Comparison of ENCODE assay signal across 12 cellular contexts in genomic region chr15:98777426-98777825, GRCh38.
DNase-seq lines count a peak whose midpoint lies in the region; ATAC-seq, FAIRE-seq and TF ChIP-seq lines count a peak whose summit lies in the region.
"Had no signal": no experiment of that assay in that cellular context is flagged by ENCODE, and none has a peak within 500 bp of the region (broad histone marks: within the 10 kb centered on the region; RNA-seq: fewer than 3 reads in every experiment).

No MANE protein-coding gene starts in this region.

- BruUV-seq in A673 (replicated peaks; lab: Mats Ljungman, UMichigan), result no TSS peak

- no peaks in the 10 kb centered on the region for H3K9me3 ChIP-seq in CD8-positive, alpha-beta T cell (ENCODE audit: low read length)
- H3K9me3 ChIP-seq in H1 (ENCODE audit: insufficient read depth in 2 of 2, low read depth in 1 of 2, low read length in 1 of 2) (no peaks in the 10 kb centered on the region), pancreas (no peaks in the 10 kb centered on the region), A673 (ENCODE audit: low read depth, low read length, poor library complexity, severe bottlenecking) (no peaks in the 10 kb centered on the region)

- H2BK120ac ChIP-seq in H1 (replicated peaks; ENCODE audit: low read depth, low read length), result no peak overlapping the region

- no peaks in the 10 kb centered on the region for H3K36me3 Mint-ChIP-seq in CD8-positive, alpha-beta T cell

- H3K9me3 Mint-ChIP-seq in CD8-positive, alpha-beta T cell, result no peaks in the 10 kb centered on the region
- H3K9me3 Mint-ChIP-seq: CD14-positive monocyte; dendritic cell treated with granulocyte-macrophage colony-stimulating factor and Interleukin-4, amounts not matched to agents 40 ng/mL and 50 ng/mL, for 4 days had no signal

- no peak overlapping the region for H2AFZ ChIP-seq in H1 (ENCODE audit: low read length)

- no peak for TF ChIP-seq POLR2A in H1 (IDR thresholded peaks at IDR 0.05; ENCODE audit: control extremely low read depth in 1 of 2, low read depth in 2 of 2, low read length in 2 of 2)

- no peak for TF ChIP-seq EP300 in H1 (IDR thresholded peaks at IDR 0.05; ENCODE audit: borderline replicate concordance in 1 of 2, low read depth in 2 of 2, low read length in 2 of 2)

- H3K79me1 ChIP-seq in H1 (ENCODE audit: low read depth, low read length), result peaks cover 12% of the 10 kb centered on the region

- no peak for DNase-seq in CD8-positive, alpha-beta T cell
- DNase-seq in Jurkat, Clone E6-1 (ENCODE audit: low read depth, low spot score), result no peak
- no peak for DNase-seq in H1 (ENCODE audit: low read depth in 1 of 2, low spot score in 2 of 2)
- DNase-seq in pancreas, result no peak
- DNase-seq in HTR-8/SVneo (ENCODE audit: insufficient read length, low spot score), result no peak
- DNase-seq in A673 (ENCODE audit: low spot score), result no peak
- no peak for DNase-seq in NCI-H524 (lab: John Stamatoyannopoulos, UW)
- DNase-seq: activated CD4-positive, alpha-beta T cell treated with anti-CD3 and anti-CD28 coated beads, Interleukin-2, amount 50 U/mL, for 1 hour; H7 had no signal

- FAIRE-seq in H1 (lab: Jason Lieb, UNC) (no peak), pancreas (lab: Jason Lieb, UNC) (no peak), HTR-8/SVneo (lab: Jason Lieb, UNC) (no peak)

- CTCF ChIA-PET in CD8-positive, alpha-beta T cell (lab: Charles Lee), result interaction anchor here (0.9 to 6.6 kb wide), 5 partner anchors 15 to 131 kb away, joined by 3 to 53 read pairs (median 3); no protein-coding TSS in a partner anchor
- CTCF ChIA-PET in H1 (lab: Charles Lee; ENCODE audit: partially characterized antibody), result interaction anchor here (1.0 to 5.2 kb wide), 21 partner anchors 9 to 282 kb away, joined by 3 to 36 read pairs (median 7); no protein-coding TSS in a partner anchor
- CTCF ChIA-PET in A673 (lab: Charles Lee), result no interaction called here

- H2AK5ac ChIP-seq in H1 (ENCODE audit: low read depth, low read length), result no peak overlapping the region

- 89% methylated on average over 8 of the region's 9 CpGs; no CpG with 5 or more reads in 1 of the 2 experiments for WGBS in H1 (ENCODE audit: extremely low coverage in 1 of 2, insufficient coverage in 1 of 2, insufficient read length in 1 of 2, insufficient replicate concordance in 2 of 2, low coverage in 1 of 2, low lambda C conversion rate in 2 of 2, missing lambda C conversion rate in 1 of 2), 2 experiments
- 61 to 65% methylated on average over 9 of the region's 9 CpGs for WGBS in pancreas, 2 donors

- H3K23me2 ChIP-seq in H1 (ENCODE audit: low read depth, low read length), result no peaks in the 10 kb centered on the region

- H3K4me2 ChIP-seq in H1 (ENCODE audit: insufficient read depth in 1 of 2, low read depth in 2 of 2, low read length in 2 of 2), result no peak overlapping the region

- no peak overlapping the region; the same call in 1 of the 2 replicates for H4K8ac ChIP-seq in H1 (ENCODE audit: extremely low read depth, insufficient read depth, low read length)

- peaks cover 20 to 91% of the 10 kb centered on the region in 2 experiments for H3K79me2 ChIP-seq in H1 (ENCODE audit: control insufficient read depth in 1 of 2, insufficient read depth in 2 of 2, low read length in 2 of 2)

- POLR2A ChIA-PET in CD8-positive, alpha-beta T cell (lab: Charles Lee), result no interaction called here
- POLR2A ChIA-PET in H1 (lab: Charles Lee; ENCODE audit: partially characterized antibody), result interaction anchor here (1.2 to 2.7 kb wide), 3 partner anchors 15 to 73 kb away, joined by 3 to 11 read pairs (median 6); no protein-coding TSS in a partner anchor
- POLR2A ChIA-PET in A673 (lab: Charles Lee; ENCODE audit: low non-redundant PET), result no interaction called here

- no peak overlapping the region for H3K27ac Mint-ChIP-seq in CD8-positive, alpha-beta T cell
- H3K27ac Mint-ChIP-seq: CD14-positive monocyte; dendritic cell treated with granulocyte-macrophage colony-stimulating factor and Interleukin-4, amounts not matched to agents 40 ng/mL and 50 ng/mL, for 4 days had no signal

- intact Hi-C loops in CD8-positive, alpha-beta T cell (cut with DNase I, micrococcal nuclease), result loop anchor here (5.0 to 10.0 kb wide), 4 partner anchors 123 to 437 kb away; no protein-coding TSS in a partner anchor
- intact Hi-C loops in pancreas (cut with DNase I) (loop anchor here in 2 of 3 donors (10.0 kb wide), 2 partner anchors 113 to 277 kb away; no protein-coding TSS in a partner anchor), A673 (cut with micrococcal nuclease; ENCODE audit: unreplicated experiment) (loop anchor here (5.0 to 10.0 kb wide), 3 partner anchors 125 to 335 kb away; no protein-coding TSS in a partner anchor)

- H3K27me3 ChIP-seq in CD8-positive, alpha-beta T cell (ENCODE audit: insufficient read depth, low read length), result no peaks in the 10 kb centered on the region
- H3K27me3 ChIP-seq in H1 (replicated peaks in 1 of 4; ENCODE audit: control insufficient read depth in 3 of 4, extremely low read depth in 1 of 4, insufficient read depth in 3 of 4, low read length in 3 of 4) (no peaks in the 10 kb centered on the region), pancreas (no peaks in the 10 kb centered on the region), A673 (replicated peaks; ENCODE audit: insufficient read depth, low read depth, low read length, poor library complexity) (no peaks in the 10 kb centered on the region)

- H4K5ac ChIP-seq in H1 (ENCODE audit: insufficient read length, low read depth, low read length), result no peak overlapping the region

- no peaks in the 10 kb centered on the region for H3K36me3 ChIP-seq in CD8-positive, alpha-beta T cell (ENCODE audit: insufficient read depth, low read length)
- H3K36me3 ChIP-seq in H1 (ENCODE audit: control insufficient read depth in 2 of 4, insufficient read depth in 4 of 4, low read length in 3 of 4) (no peaks in the 10 kb centered on the region), pancreas (no peaks in the 10 kb centered on the region), A673 (ENCODE audit: insufficient read depth, low read length, poor library complexity, severe bottlenecking) (no peaks in the 10 kb centered on the region)

- no peak overlapping the region for H3K23ac ChIP-seq in H1 (ENCODE audit: insufficient read length)

- H3K27me3 Mint-ChIP-seq in CD8-positive, alpha-beta T cell (ENCODE audit: low read depth), result no peaks in the 10 kb centered on the region
- H3K27me3 Mint-ChIP-seq: dendritic cell treated with granulocyte-macrophage colony-stimulating factor and Interleukin-4, amounts not matched to agents 40 ng/mL and 50 ng/mL, for 4 days had no signal

- no peak overlapping the region for H3K56ac ChIP-seq in H1 (replicated peaks; ENCODE audit: insufficient read length, low read depth, low read length)

- no peak overlapping the region for H3K27ac ChIP-seq in CD8-positive, alpha-beta T cell (ENCODE audit: low read depth, low read length)
- H3K27ac ChIP-seq in H1 (ENCODE audit: low read depth, low read length) (no peak overlapping the region), pancreas (peak overlapping the region; percentile 21 to 80 (median 71)), A673 (ENCODE audit: low read depth, low read length, poor library complexity, severe bottlenecking) (no peak overlapping the region)

- H2BK5ac ChIP-seq in H1 (ENCODE audit: low read depth, low read length), result peak overlapping the region; percentile 35; the same call in 1 of the 2 replicates

- H2BK12ac ChIP-seq in H1 (ENCODE audit: low read depth, low read length), result no peak overlapping the region

- no peak overlapping the region for H3K9ac ChIP-seq in H1 (replicated peaks in 1 of 4; ENCODE audit: extremely low read depth in 1 of 4, low read depth in 3 of 4, low read length in 3 of 4)

- H3K14ac ChIP-seq in H1 (ENCODE audit: insufficient read length), result no peak overlapping the region

- H3K4me3 ChIP-seq in CD8-positive, alpha-beta T cell (ENCODE audit: low read depth, low read length), result no peak overlapping the region
- peak overlapping the region; percentile 30 for H3K4me3 ChIP-seq in Jurkat, Clone E6-1 (ENCODE audit: low read length)
- no peak overlapping the region for H3K4me3 ChIP-seq in H1 (ENCODE audit: extremely low read depth in 1 of 4, insufficient read depth in 2 of 4, low read depth in 3 of 4, low read length in 4 of 4)
- H3K4me3 ChIP-seq in pancreas, result no peak overlapping the region
- no peak overlapping the region for H3K4me3 ChIP-seq in A673 (ENCODE audit: low read depth, low read length, poor library complexity, severe bottlenecking)

- H3K18ac ChIP-seq in H1 (ENCODE audit: extremely low read depth, low read length), result no peak overlapping the region

- H2BK20ac ChIP-seq in H1 (ENCODE audit: low read length), result no peak overlapping the region

- H2BK15ac ChIP-seq in H1 (ENCODE audit: low read length), result no peak overlapping the region

- peaks cover 43% of the 10 kb centered on the region for H3K4me1 Mint-ChIP-seq in CD8-positive, alpha-beta T cell (ENCODE audit: low read depth)

- peaks cover 13 to 24% of the 10 kb centered on the region in 2 experiments for H4K20me1 ChIP-seq in H1 (replicated peaks in 1 of 2; ENCODE audit: control insufficient read depth in 1 of 2, insufficient read depth in 2 of 2, low read length in 2 of 2)

- no peak overlapping the region for H3K4ac ChIP-seq in H1 (replicated peaks; ENCODE audit: insufficient read length, low read depth, low read length)

- peak overlapping the region; percentile 58 for H3K4me3 Mint-ChIP-seq in CD8-positive, alpha-beta T cell
- H3K4me3 Mint-ChIP-seq: CD14-positive monocyte; dendritic cell treated with granulocyte-macrophage colony-stimulating factor and Interleukin-4, amounts not matched to agents 40 ng/mL and 50 ng/mL, for 4 days had no signal

- TF ChIP-seq CTCF in CD8-positive, alpha-beta T cell (IDR thresholded peaks at IDR 0.05), result no peak
- TF ChIP-seq CTCF in H1 (IDR thresholded peaks at IDR 0.05; ENCODE audit: control extremely low read depth in 1 of 3, insufficient read depth in 1 of 3, low read depth in 1 of 3, low read length in 3 of 3), result no peak
- TF ChIP-seq CTCF in pancreas (IDR thresholded peaks at IDR 0.05), result no peak
- TF ChIP-seq CTCF in A673 (conservative IDR thresholded peaks at IDR 0.05; ENCODE audit: low read depth, low read length), result no peak

- ATAC-seq in CD8-positive, alpha-beta T cell, result no peak
- ATAC-seq in pancreas (no peak), HG02678 (IDR thresholded peaks at IDR 0.05; ENCODE audit: unreplicated experiment) (no peak)

- no peak overlapping the region for H4K91ac ChIP-seq in H1 (replicated peaks; ENCODE audit: insufficient read length, low read length)

- H3K4me1 ChIP-seq in CD8-positive, alpha-beta T cell (ENCODE audit: insufficient read depth, low read length), result peaks cover 25% of the 10 kb centered on the region
- peaks cover 7 to 28% (median 19%) of the 10 kb centered on the region in 4 experiments for H3K4me1 ChIP-seq in H1 (replicated peaks in 1 of 4; ENCODE audit: control insufficient read depth in 3 of 4, insufficient read depth in 4 of 4, low read length in 3 of 4)
- peaks cover 38 to 50% (median 46%) of the 10 kb centered on the region in 3 donors for H3K4me1 ChIP-seq in pancreas
- H3K4me1 ChIP-seq in A673 (ENCODE audit: insufficient read depth, low read length, poor library complexity, severe bottlenecking), result peaks cover 45% of the 10 kb centered on the region

- TF ChIP-seq RAD21 in H1 (IDR thresholded peaks at IDR 0.05 in 1 of 2, conservative IDR thresholded peaks at IDR 0.05 in 1 of 2; ENCODE audit: low read depth in 2 of 2, low read length in 2 of 2), result no peak

TF ChIP-seq in H1, 55 proteins besides CTCF, POLR2A, EP300 and RAD21 (continues in another document):
- TF ChIP-seq RNF2 (IDR thresholded peaks at IDR 0.05; ENCODE audit: borderline replicate concordance, low read depth, low read length, missing control alignments, poor library complexity, severe bottlenecking), result no peak

Comparison
In these comparisons a context has a peak if more than half of its experiments do, and no peak if none do; other contexts are left out.
1. H3K27ac ChIP-seq: peak in pancreas (4 of 4); none in CD8-positive, alpha-beta T cell (single experiment), H1 (single experiment) and A673 (single experiment).